ENCODE assay signal across 8 cellular contexts in genomic region chr7:21426286-21426957, GRCh38.
DNase-seq lines count a peak whose midpoint lies in the region; ATAC-seq and TF ChIP-seq lines count a peak whose summit lies in the region.

No MANE protein-coding gene starts in this region.

- H3K27ac ChIP-seq in RWPE2 (ENCODE audit: poor library complexity, severe bottlenecking), result peak overlapping the region; percentile 73

- H3K36me3 ChIP-seq in RWPE2 (ENCODE audit: low read depth), result no peaks in the 10 kb centered on the region

- DNase-seq in NCI-H748 (lab: John Stamatoyannopoulos, UW; ENCODE audit: unreplicated experiment), result peak; percentile 41
- no peak for DNase-seq in NCI-H748 treated with DMSO at 0.1 percent for 48 hours (lab: John Stamatoyannopoulos, UW)
- no peak for DNase-seq in RWPE2 (ENCODE audit: low spot score)
- DNase-seq in fibroblast of pulmonary artery (ENCODE audit: low read depth), result peak; percentile 39
- DNase-seq in retinal pigment epithelial cell (ENCODE audit: low read depth), result peak; percentile 0
- DNase-seq in GDM1 (lab: John Stamatoyannopoulos, UW), result no peak

- no peak for TF ChIP-seq CTCF in RWPE2 (IDR thresholded peaks at IDR 0.05; ENCODE audit: poor library complexity, severe bottlenecking)
- TF ChIP-seq CTCF in fibroblast of pulmonary artery (IDR thresholded peaks at IDR 0.05; ENCODE audit: low read length, missing control alignments), result no peak
- TF ChIP-seq CTCF in retinal pigment epithelial cell (conservative IDR thresholded peaks at IDR 0.05; ENCODE audit: low read depth, low read length), result no peak

- peaks cover 12% of the 10 kb centered on the region for H3K4me1 ChIP-seq in RWPE2 (ENCODE audit: insufficient read depth, poor library complexity, severe bottlenecking)

- H3K4me3 ChIP-seq in RWPE2 (ENCODE audit: severe bottlenecking) (peak overlapping the region; percentile 27), fibroblast of pulmonary artery (replicated peaks; ENCODE audit: low read depth, low read length) (peak overlapping the region; percentile 65), retinal pigment epithelial cell (ENCODE audit: low read length) (peak overlapping the region; percentile 64)

- no peaks in the 10 kb centered on the region for H3K27me3 ChIP-seq in RWPE2 (ENCODE audit: insufficient read depth, poor library complexity, severe bottlenecking)

- ATAC-seq in RWPE2 (ENCODE audit: low read depth) (no peak; the same call in 2 of the 3 replicates), GM21737 (IDR thresholded peaks at IDR 0.05; ENCODE audit: unreplicated experiment) (no peak), GM19463 (IDR thresholded peaks at IDR 0.05; ENCODE audit: unreplicated experiment) (no peak)

- no peaks in the 10 kb centered on the region for H3K9me3 ChIP-seq in RWPE2 (ENCODE audit: severe bottlenecking)

Comparison
In these comparisons a context has a peak if more than half of its experiments do, and no peak if none do; other contexts are left out.
1. DNase-seq: peak in NCI-H748 (single experiment), fibroblast of pulmonary artery (single experiment) and retinal pigment epithelial cell (single experiment); none in NCI-H748 treated with DMSO at 0.1 percent for 48 hours (single experiment), RWPE2 (single experiment) and GDM1 (single experiment).
2. Peak in every context shown above with its lines, with median percentiles within 50 percentile points of each other: H3K4me3 ChIP-seq.